ENCODE assay signal across 38 cellular contexts in the genomic region with DNA sequence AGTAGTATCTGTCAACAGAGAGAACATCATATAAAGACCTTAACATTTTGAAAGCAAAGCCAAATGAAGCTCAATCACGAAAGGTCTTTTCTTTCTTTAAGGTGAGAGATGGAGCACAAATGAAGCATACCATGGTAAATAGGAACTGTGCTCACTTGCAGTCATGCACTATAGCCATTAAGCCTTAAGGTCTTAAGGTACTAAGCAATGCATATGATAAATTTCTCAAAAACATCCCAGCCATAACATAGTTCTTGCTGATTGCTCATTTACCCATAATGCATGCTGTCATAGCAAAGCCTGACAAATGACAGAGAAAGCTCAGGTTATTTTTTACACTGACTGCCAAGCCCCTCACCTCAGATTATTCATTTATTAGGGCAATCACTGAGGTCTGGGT.
"Had no signal": no experiment of that assay in that cellular context is flagged by ENCODE, and none has a peak within 500 bp of the region (broad histone marks: within the 10 kb centered on the region; RNA-seq: fewer than 3 reads in every experiment).

No MANE protein-coding gene starts in this region.

- H3K36me3 Mint-ChIP-seq: activated naive CD4-positive, alpha-beta T cell treated with anti-CD3 and anti-CD28 coated beads, Interleukin-2, amount 10 ng/mL, durations not matched to agents 7 days and 5 days; activated naive CD4-positive, alpha-beta T cell treated with anti-CD3 and anti-CD28 coated beads, Interleukin-2, amount 50 U/mL, for 24 hours; activated naive CD8-positive, alpha-beta T cell; activated naive CD8-positive, alpha-beta T cell treated with anti-CD3 and anti-CD28 coated beads for 36 hours; activated naive CD8-positive, alpha-beta T cell treated with anti-CD3 and anti-CD28 coated beads, Interleukin-2, amount 10 ng/mL, durations not matched to agents 7 days and 5 days; brain had no signal

- H3K27ac Mint-ChIP-seq: activated naive CD4-positive, alpha-beta T cell treated with anti-CD3 and anti-CD28 coated beads for 36 hours; activated naive CD4-positive, alpha-beta T cell treated with anti-CD3 and anti-CD28 coated beads, Interleukin-2, amount 10 ng/mL, durations not matched to agents 7 days and 5 days; activated naive CD4-positive, alpha-beta T cell treated with anti-CD3 and anti-CD28 coated beads, Interleukin-2, amount 50 U/mL, for 24 hours; activated naive CD4-positive, alpha-beta T cell treated with anti-CD3 and anti-CD28 coated beads, Interleukin-2, amount 50 U/mL, for 72 hours; activated naive CD8-positive, alpha-beta T cell; activated naive CD8-positive, alpha-beta T cell treated with anti-CD3 and anti-CD28 coated beads for 36 hours; activated naive CD8-positive, alpha-beta T cell treated with anti-CD3 and anti-CD28 coated beads, Interleukin-2, amount 10 ng/mL, durations not matched to agents 7 days and 5 days; activated naive CD8-positive, alpha-beta T cell treated with anti-CD3 and anti-CD28 coated beads, Interleukin-2, amount 50 U/mL, for 24 hours; activated T-cell treated with anti-CD3 and anti-CD28 coated beads, Interleukin-2, amount 50 U/mL, for 24 hours; activated T-cell treated with anti-CD3 and anti-CD28 coated beads, Interleukin-2, amount 50 U/mL, for 72 hours; activated T-helper 1 cell treated with anti-CD3 and anti-CD28 coated beads, Interleukin-12 subunit alpha, Interleukin-12 subunit beta, Interleukin-2, Interleukin-4 antibody, amounts not matched to agents 30 ng/mL and 10 ng/mL and 1 ng/mL, durations not matched to agents 14 hours and 24 hours and 36 hours; activated T-helper 17 cell treated with anti-CD3 and anti-CD28 coated beads, Interleukin-2, amount 50 U/mL, for 72 hours; activated T-helper 2 cell treated with anti-CD3 and anti-CD28 coated beads, Interferon-gamma antibody, Interleukin-2, Interleukin-4, amounts not matched to agents 10 μg/mL and 5 μg/mL and 100 μg/mL, durations not matched to agents 14 hours and 24 hours and 36 hours; brain had no signal

- H3K27me3 Mint-ChIP-seq: activated naive CD4-positive, alpha-beta T cell treated with anti-CD3 and anti-CD28 coated beads, Interleukin-2, amount 10 ng/mL, durations not matched to agents 7 days and 5 days; activated naive CD4-positive, alpha-beta T cell treated with anti-CD3 and anti-CD28 coated beads, Interleukin-2, amount 50 U/mL, for 24 hours; activated naive CD8-positive, alpha-beta T cell treated with anti-CD3 and anti-CD28 coated beads, Interleukin-2, amount 10 ng/mL, durations not matched to agents 7 days and 5 days; activated naive CD8-positive, alpha-beta T cell treated with anti-CD3 and anti-CD28 coated beads, Interleukin-2, amount 50 U/mL, for 24 hours; central memory CD8-positive, alpha-beta T cell had no signal

- H3K4me1 Mint-ChIP-seq: activated naive CD4-positive, alpha-beta T cell treated with anti-CD3 and anti-CD28 coated beads, Interleukin-2, amount 10 ng/mL, durations not matched to agents 7 days and 5 days; activated naive CD4-positive, alpha-beta T cell treated with anti-CD3 and anti-CD28 coated beads, Interleukin-2, amount 50 U/mL, for 24 hours; activated naive CD8-positive, alpha-beta T cell treated with anti-CD3 and anti-CD28 coated beads for 36 hours; activated naive CD8-positive, alpha-beta T cell treated with anti-CD3 and anti-CD28 coated beads, Interleukin-2, amount 10 ng/mL, durations not matched to agents 7 days and 5 days; activated naive CD8-positive, alpha-beta T cell treated with anti-CD3 and anti-CD28 coated beads, Interleukin-2, amount 50 U/mL, for 24 hours; activated T-helper 17 cell treated with anti-CD3 and anti-CD28 coated beads, Interleukin-2, amount 50 U/mL, for 72 hours; central memory CD8-positive, alpha-beta T cell had no signal

- ATAC-seq: activated naive CD4-positive, alpha-beta T cell treated with anti-CD3 and anti-CD28 coated beads, Interleukin-2, amount 50 U/mL, for 72 hours; activated naive CD8-positive, alpha-beta T cell treated with anti-CD3 and anti-CD28 coated beads, Interleukin-2, amount 50 U/mL, for 24 hours; activated T-cell treated with anti-CD3 and anti-CD28 coated beads, Interleukin-2, amount 50 U/mL, for 4 hours; activated T-cell treated with anti-CD3 and anti-CD28 coated beads, Interleukin-2, amount 50 U/mL, for 72 hours; activated T-helper 17 cell treated with anti-CD3 and anti-CD28 coated beads, Interleukin-2, amount 50 U/mL, for 72 hours; body of pancreas had no signal

- H3K4me1 ChIP-seq: adrenal gland, ascending aorta, breast epithelium had no signal

- H3K4me3 Mint-ChIP-seq: activated naive CD4-positive, alpha-beta T cell treated with anti-CD3 and anti-CD28 coated beads for 36 hours; activated naive CD4-positive, alpha-beta T cell treated with anti-CD3 and anti-CD28 coated beads, Interleukin-2, amount 10 ng/mL, durations not matched to agents 7 days and 5 days; activated naive CD4-positive, alpha-beta T cell treated with anti-CD3 and anti-CD28 coated beads, Interleukin-2, amount 50 U/mL, for 24 hours; activated naive CD8-positive, alpha-beta T cell; activated naive CD8-positive, alpha-beta T cell treated with anti-CD3 and anti-CD28 coated beads for 36 hours; activated naive CD8-positive, alpha-beta T cell treated with anti-CD3 and anti-CD28 coated beads, Interleukin-2, amount 10 ng/mL, durations not matched to agents 7 days and 5 days; activated naive CD8-positive, alpha-beta T cell treated with anti-CD3 and anti-CD28 coated beads, Interleukin-2, amount 50 U/mL, for 24 hours; activated T-cell treated with anti-CD3 and anti-CD28 coated beads, Interleukin-2, amount 50 U/mL, for 24 hours; activated T-cell treated with anti-CD3 and anti-CD28 coated beads, Interleukin-2, amount 50 U/mL, for 4 hours; activated T-cell treated with anti-CD3 and anti-CD28 coated beads, Interleukin-2, amount 50 U/mL, for 72 hours; activated T-helper 1 cell treated with anti-CD3 and anti-CD28 coated beads, Interleukin-12 subunit alpha, Interleukin-12 subunit beta, Interleukin-2, Interleukin-4 antibody, amounts not matched to agents 30 ng/mL and 10 ng/mL and 1 ng/mL, durations not matched to agents 14 hours and 24 hours and 36 hours; activated T-helper 17 cell treated with anti-CD3 and anti-CD28 coated beads, Interleukin-2, amount 50 U/mL, for 72 hours; brain; central memory CD8-positive, alpha-beta T cell had no signal

- H3K27ac ChIP-seq: adrenal gland, ascending aorta, body of pancreas, brain microvascular endothelial cell, breast epithelium, cardiac muscle cell had no signal

- H3K4me3 ChIP-seq: adrenal gland, ascending aorta, body of pancreas, breast epithelium, cardiac muscle cell had no signal

- H3K9me3 Mint-ChIP-seq: activated naive CD4-positive, alpha-beta T cell treated with anti-CD3 and anti-CD28 coated beads, Interleukin-2, amount 10 ng/mL, durations not matched to agents 7 days and 5 days; activated T-cell treated with anti-CD3 and anti-CD28 coated beads, Interleukin-2, amount 50 U/mL, for 4 hours; activated T-helper 1 cell treated with anti-CD3 and anti-CD28 coated beads, Interleukin-12 subunit alpha, Interleukin-12 subunit beta, Interleukin-2, Interleukin-4 antibody, amounts not matched to agents 30 ng/mL and 10 ng/mL and 1 ng/mL, durations not matched to agents 14 hours and 24 hours and 36 hours; activated T-helper 2 cell treated with anti-CD3 and anti-CD28 coated beads, Interferon-gamma antibody, Interleukin-2, Interleukin-4, amounts not matched to agents 10 μg/mL and 5 μg/mL and 100 μg/mL, durations not matched to agents 14 hours and 24 hours and 36 hours had no signal

- H3K27me3 ChIP-seq: adrenal gland, ascending aorta, body of pancreas, brain microvascular endothelial cell, breast epithelium, cardiac muscle cell had no signal

- H3K36me3 ChIP-seq: adrenal gland, ascending aorta, brain microvascular endothelial cell, breast epithelium, cardiac muscle cell had no signal

- DNase-seq: activated effector memory CD4-positive, alpha-beta T cell treated with anti-CD3 and anti-CD28 coated beads, Interleukin-2, amount 50 U/mL, for 16 hours; activated effector memory CD4-positive, alpha-beta T cell treated with Interleukin-2 at 50 U/mL for 16 hours; activated gamma-delta T cell; activated gamma-delta T cell treated with Interleukin-2 at 50 U/mL for 16 hours; activated naive CD4-positive, alpha-beta T cell; activated naive CD4-positive, alpha-beta T cell treated with anti-CD3 and anti-CD28 coated beads for 36 hours; activated naive CD4-positive, alpha-beta T cell treated with anti-CD3 and anti-CD28 coated beads, Interleukin-2, amount 10 ng/mL, durations not matched to agents 7 days and 5 days; activated naive CD4-positive, alpha-beta T cell treated with anti-CD3 and anti-CD28 coated beads, Interleukin-2, amount 50 U/mL, for 16 hours; activated naive CD4-positive, alpha-beta T cell treated with Interleukin-2 at 50 U/mL for 16 hours; activated naive CD8-positive, alpha-beta T cell treated with anti-CD3 and anti-CD28 coated beads for 36 hours; activated naive CD8-positive, alpha-beta T cell treated with anti-CD3 and anti-CD28 coated beads, Interleukin-2, amount 10 ng/mL, durations not matched to agents 7 days and 5 days; activated naive CD8-positive, alpha-beta T cell treated with anti-CD3 and anti-CD28 coated beads, Interleukin-2, amount 50 U/mL, for 24 hours; activated T-cell treated with anti-CD3 and anti-CD28 coated beads, Interleukin-2, amount 50 U/mL, for 1 hour; activated T-cell treated with anti-CD3 and anti-CD28 coated beads, Interleukin-2, amount 50 U/mL, for 24 hours; activated T-cell treated with anti-CD3 and anti-CD28 coated beads, Interleukin-2, amount 50 U/mL, for 4 hours; activated T-cell treated with anti-CD3 and anti-CD28 coated beads, Interleukin-2, amount 50 U/mL, for 48 hours; activated T-cell treated with anti-CD3 and anti-CD28 coated beads, Interleukin-2, amount 50 U/mL, for 72 hours; adrenal gland; amniotic stem cell; amygdala; anterior cingulate cortex; aorta; body of pancreas; brain microvascular endothelial cell; caudate nucleus; central memory CD4-positive, alpha-beta T cell; cerebellar nuclear complex had no signal

- H3K9me3 ChIP-seq: adrenal gland, ascending aorta, body of pancreas, breast epithelium had no signal
